Comparison of ENCODE assay signal across 32 cellular contexts in genomic region chr11:71368966-71369365, GRCh38.
"Had no signal": no experiment of that assay in that cellular context is flagged by ENCODE, and none has a peak within 500 bp of the region (broad histone marks: within the 10 kb centered on the region; RNA-seq: fewer than 3 reads in every experiment).

No MANE protein-coding gene starts in this region.

- DNase-seq: activated B cell treated with CpG ODN at 0.5 μM for 24 hours; activated CD4-positive, alpha-beta memory T cell treated with anti-CD3 and anti-CD28 coated beads for 36 hours; activated CD4-positive, alpha-beta T cell treated with anti-CD3 and anti-CD28 coated beads for 4 hours; activated CD4-positive, alpha-beta T cell treated with anti-CD3 and anti-CD28 coated beads, Interleukin-2, amount 10 ng/mL, durations not matched to agents 24 days and 14 days; activated CD4-positive, alpha-beta T cell treated with anti-CD3 and anti-CD28 coated beads, Interleukin-2, amount 50 U/mL, for 1 hour; activated CD4-positive, alpha-beta T cell treated with anti-CD3 and anti-CD28 coated beads, Interleukin-2, amount 50 U/mL, for 4 hours; activated CD4-positive, CD25-positive, alpha-beta regulatory T cell treated with anti-CD3 and anti-CD28 coated beads, Interleukin-2, amount 50 U/mL, for 72 hours; activated CD8-positive, alpha-beta memory T cell treated with anti-CD3 and anti-CD28 coated beads, Interleukin-2, amount 50 U/mL, for 4 hours; activated CD8-positive, alpha-beta T cell treated with anti-CD3 and anti-CD28 coated beads for 36 hours; activated effector memory CD4-positive, alpha-beta T cell treated with anti-CD3 and anti-CD28 coated beads, Interleukin-2, amount 50 U/mL, for 16 hours; activated gamma-delta T cell treated with Interleukin-2 at 50 U/mL for 16 hours; activated naive CD4-positive, alpha-beta T cell; activated naive CD4-positive, alpha-beta T cell treated with anti-CD3 and anti-CD28 coated beads for 36 hours; activated naive CD4-positive, alpha-beta T cell treated with anti-CD3 and anti-CD28 coated beads, Interleukin-2, amount 50 U/mL, for 16 hours; activated naive CD8-positive, alpha-beta T cell treated with anti-CD3 and anti-CD28 coated beads for 36 hours; activated T-cell treated with anti-CD3 and anti-CD28 coated beads for 4 hours; activated T-cell treated with anti-CD3 and anti-CD28 coated beads, Interleukin-2, amount 50 U/mL, for 1 hour; activated T-cell treated with anti-CD3 and anti-CD28 coated beads, Interleukin-2, amount 50 U/mL, for 4 hours; activated T-cell treated with anti-CD3 and anti-CD28 coated beads, Interleukin-2, amount 50 U/mL, for 72 hours; adrenal gland; amniotic stem cell; aorta; body of pancreas; brain microvascular endothelial cell; caudate nucleus; cerebellar nuclear complex; T-helper 2 cell; T-helper 9 cell had no signal

- H3K36me3 ChIP-seq: adrenal gland, brain microvascular endothelial cell, breast epithelium had no signal

- H3K27me3 ChIP-seq: adrenal gland, body of pancreas, brain microvascular endothelial cell had no signal

- ATAC-seq: activated CD8-positive, alpha-beta T cell treated with anti-CD3 and anti-CD28 coated beads for 36 hours; activated naive CD4-positive, alpha-beta T cell treated with anti-CD3 and anti-CD28 coated beads, Interleukin-2, amount 50 U/mL, for 72 hours; activated T-cell treated with anti-CD3 and anti-CD28 coated beads, Interleukin-2, amount 50 U/mL, for 4 hours; activated T-cell treated with anti-CD3 and anti-CD28 coated beads, Interleukin-2, amount 50 U/mL, for 72 hours; activated T-helper 17 cell treated with anti-CD3 and anti-CD28 coated beads, Interleukin-2, amount 50 U/mL, for 72 hours; body of pancreas had no signal

- H3K4me3 ChIP-seq: adrenal gland, body of pancreas, breast epithelium had no signal

- H3K27ac ChIP-seq: adrenal gland, body of pancreas, brain microvascular endothelial cell, breast epithelium, VCaP had no signal

- H3K4me1 ChIP-seq: adrenal gland, body of pancreas, breast epithelium had no signal

- H3K9me3 ChIP-seq: adrenal gland, body of pancreas, breast epithelium had no signal
